Comparison of ENCODE assay signal across 8 cellular contexts in genomic region chr22:33918676-33919590, GRCh38. TPM values are rescaled to one million over a fixed set of nuclear protein-coding genes. Genes with fewer than 3 reads are reported as not detected.
A peak's percentile ranks its signal among the peaks of the same experiment; 100 is the strongest.
DNase-seq lines count a peak whose midpoint lies in the region; ATAC-seq lines count a peak whose summit lies in the region.

No MANE protein-coding gene starts in this region.

- peaks cover 8 to 28% (median 17%) of the 10 kb centered on the region in 4 donors for H3K4me1 Mint-ChIP-seq in CD4-positive, alpha-beta memory T cell
- H3K4me1 Mint-ChIP-seq in effector memory CD8-positive, alpha-beta T cell (ENCODE audit: low read depth in 2 of 2) = peaks cover 0 to 9% of the 10 kb centered on the region in 2 donors
- peaks cover 9 to 33% (median 22%) of the 10 kb centered on the region in 7 donors for H3K4me1 Mint-ChIP-seq in naive thymus-derived CD4-positive, alpha-beta T cell

- CTCF ChIA-PET in CD4-positive, alpha-beta memory T cell (lab: Charles Lee; ENCODE audit: partially characterized antibody) = no interaction called here
- CTCF ChIA-PET in naive thymus-derived CD4-positive, alpha-beta T cell (lab: Charles Lee) = no interaction called here

- H3K27me3 ChIP-seq in CD4-positive, alpha-beta memory T cell (ENCODE audit: insufficient read depth, low read length) = peaks cover 5% of the 10 kb centered on the region
- peaks cover 8% of the 10 kb centered on the region for H3K27me3 ChIP-seq in HUES64 (ENCODE audit: insufficient read depth, low read length)
- peaks cover 4% of the 10 kb centered on the region in 2 donors for H3K27me3 ChIP-seq in naive thymus-derived CD4-positive, alpha-beta T cell (ENCODE audit: control insufficient read depth in 2 of 2, insufficient read depth in 2 of 2, low read length in 2 of 2)

- no peaks in the 10 kb centered on the region for H3K36me3 ChIP-seq in CD4-positive, alpha-beta memory T cell (ENCODE audit: insufficient read depth, low read length)
- no peaks in the 10 kb centered on the region for H3K36me3 ChIP-seq in HUES64 (ENCODE audit: insufficient read depth, low read length)
- H3K36me3 ChIP-seq in naive thymus-derived CD4-positive, alpha-beta T cell (ENCODE audit: control insufficient read depth in 2 of 3, insufficient read depth in 3 of 3, low read length in 3 of 3) = no peaks in the 10 kb centered on the region

- H3K9me3 Mint-ChIP-seq in CD4-positive, alpha-beta memory T cell = peaks cover 0 to 9% (median 1%) of the 10 kb centered on the region in 8 donors
- H3K9me3 Mint-ChIP-seq in effector memory CD8-positive, alpha-beta T cell = no peaks in the 10 kb centered on the region
- peaks cover 0 to 10% (median 2%) of the 10 kb centered on the region in 11 donors for H3K9me3 Mint-ChIP-seq in naive thymus-derived CD4-positive, alpha-beta T cell

- H3K9me3 ChIP-seq in CD4-positive, alpha-beta memory T cell (ENCODE audit: control insufficient read depth in 1 of 2, low read length in 2 of 2) = no peaks in the 10 kb centered on the region
- H3K9me3 ChIP-seq in HUES64 (ENCODE audit: insufficient read depth, low read depth, low read length) = no peaks in the 10 kb centered on the region
- no peaks in the 10 kb centered on the region for H3K9me3 ChIP-seq in naive thymus-derived CD4-positive, alpha-beta T cell (ENCODE audit: control insufficient read depth in 2 of 3, low read length in 3 of 3)

- H3K4me3 ChIP-seq in CD4-positive, alpha-beta memory T cell (ENCODE audit: low read length in 2 of 2) = no peak overlapping the region
- H3K4me3 ChIP-seq in HUES64 (ENCODE audit: low read length) = peak overlapping the region; percentile 86
- H3K4me3 ChIP-seq in naive thymus-derived CD4-positive, alpha-beta T cell (ENCODE audit: low read length) = peak overlapping the region; percentile 27

- peaks cover 0 to 3% of the 10 kb centered on the region in 2 donors for H3K36me3 Mint-ChIP-seq in CD4-positive, alpha-beta memory T cell
- H3K36me3 Mint-ChIP-seq in effector memory CD8-positive, alpha-beta T cell (ENCODE audit: insufficient read depth) = no peaks in the 10 kb centered on the region
- peaks cover 0 to 4% (median 0%) of the 10 kb centered on the region in 5 donors for H3K36me3 Mint-ChIP-seq in naive thymus-derived CD4-positive, alpha-beta T cell

- peak overlapping the region in 3 of 7 donors; percentile 32 to 82 (median 72) for H3K27ac Mint-ChIP-seq in CD4-positive, alpha-beta memory T cell
- no peak overlapping the region for H3K27ac Mint-ChIP-seq in effector memory CD8-positive, alpha-beta T cell
- no peak overlapping the region for H3K27ac Mint-ChIP-seq in naive thymus-derived CD4-positive, alpha-beta T cell

- no peak overlapping the region for H3K27ac ChIP-seq in CD4-positive, alpha-beta memory T cell (ENCODE audit: low read depth, low read length)
- no peak overlapping the region for H3K27ac ChIP-seq in HUES64 (ENCODE audit: low read depth, low read length)
- H3K27ac ChIP-seq in naive thymus-derived CD4-positive, alpha-beta T cell (ENCODE audit: low read depth, low read length) = no peak overlapping the region

- POLR2A ChIA-PET in CD4-positive, alpha-beta memory T cell (lab: Charles Lee; ENCODE audit: partially characterized antibody) = no interaction called here
- POLR2A ChIA-PET in naive thymus-derived CD4-positive, alpha-beta T cell (lab: Charles Lee) = no interaction called here

- peak overlapping the region; percentile 73 for H3K9ac ChIP-seq in HUES64 (ENCODE audit: low read depth, low read length)

- intact Hi-C loops in CD4-positive, alpha-beta memory T cell (cut with micrococcal nuclease) = no loop called here
- intact Hi-C loops in naive thymus-derived CD4-positive, alpha-beta T cell (cut with micrococcal nuclease) = no loop called here

- peaks cover 22 to 41% of the 10 kb centered on the region in 2 donors for H3K27me3 Mint-ChIP-seq in CD4-positive, alpha-beta memory T cell
- peaks cover 50 to 75% of the 10 kb centered on the region in 2 donors for H3K27me3 Mint-ChIP-seq in effector memory CD8-positive, alpha-beta T cell
- H3K27me3 Mint-ChIP-seq in naive thymus-derived CD4-positive, alpha-beta T cell = peaks cover 38 to 61% (median 54%) of the 10 kb centered on the region in 5 donors

- ATAC-seq in effector memory CD8-positive, alpha-beta T cell (replicated peaks) = peak; percentile 13
- no peak for ATAC-seq in naive thymus-derived CD4-positive, alpha-beta T cell
- ATAC-seq in GM21360 (IDR thresholded peaks at IDR 0.05; ENCODE audit: unreplicated experiment) (no peak), HG03469 (IDR thresholded peaks at IDR 0.05; ENCODE audit: unreplicated experiment) (no peak)

- peak overlapping the region; percentile 54 to 85 (median 77) for H3K4me3 Mint-ChIP-seq in CD4-positive, alpha-beta memory T cell
- H3K4me3 Mint-ChIP-seq in effector memory CD8-positive, alpha-beta T cell = peak overlapping the region; percentile 49 to 62
- peak overlapping the region; percentile 50 to 89 (median 70) for H3K4me3 Mint-ChIP-seq in naive thymus-derived CD4-positive, alpha-beta T cell

- DNase-seq in CD4-positive, alpha-beta memory T cell = no peak
- DNase-seq in effector memory CD8-positive, alpha-beta T cell = no peak
- DNase-seq in naive thymus-derived CD4-positive, alpha-beta T cell = no peak
- DNase-seq in DMS79 (lab: John Stamatoyannopoulos, UW) = no peak
- DNase-seq in NCI-H1092 treated with DMSO at 0.1 percent for 48 hours (lab: John Stamatoyannopoulos, UW) = no peak

- 6% methylated on average over 13 of the region's 13 CpGs for WGBS in HUES64

- H3K4me1 ChIP-seq in CD4-positive, alpha-beta memory T cell (ENCODE audit: insufficient read depth, low read length) = peaks cover 14% of the 10 kb centered on the region
- peaks cover 46% of the 10 kb centered on the region for H3K4me1 ChIP-seq in HUES64 (ENCODE audit: insufficient read depth, low read length)
- peaks cover 0 to 14% of the 10 kb centered on the region in 2 donors for H3K4me1 ChIP-seq in naive thymus-derived CD4-positive, alpha-beta T cell (ENCODE audit: control insufficient read depth in 2 of 2, insufficient read depth in 2 of 2, low read length in 2 of 2)

RNA-seq across cellular contexts. Expression of gene LARGE1, which starts 1.3 kb away (rescaled TPM):
- 1 to 10 TPM; 1.0 to 1.1 TPM for total RNA-seq in CD4-positive, alpha-beta memory T cell
- under 1 TPM in 1 of 2 donors, not detected in 1; 0.06 TPM for polyA plus RNA-seq in CD4-positive, alpha-beta memory T cell
- polyA plus RNA-seq in HUES64 (2013, experiment 1 of 2) = 28.9 TPM
- 30.0 TPM for polyA plus RNA-seq in HUES64 (2013, experiment 2 of 2)
- total RNA-seq in naive thymus-derived CD4-positive, alpha-beta T cell = 1 to 10 TPM in 4 of 5 experiments, not detected in 1; 2.3 to 4.8 (median 3.0) TPM
- polyA plus RNA-seq in naive thymus-derived CD4-positive, alpha-beta T cell = not detected

Comparison
In these comparisons a context has a peak if more than half of its experiments do, and no peak if none do; other contexts are left out.
1. H3K4me3 ChIP-seq: peak in HUES64 (single experiment) and naive thymus-derived CD4-positive, alpha-beta T cell (single experiment); none in CD4-positive, alpha-beta memory T cell (0 of 2).
2. Peak in every context shown above with its lines, with median percentiles within 50 percentile points of each other: H3K4me3 Mint-ChIP-seq.